Comparison of ENCODE assay signal across 16 cellular contexts in the genomic region with DNA sequence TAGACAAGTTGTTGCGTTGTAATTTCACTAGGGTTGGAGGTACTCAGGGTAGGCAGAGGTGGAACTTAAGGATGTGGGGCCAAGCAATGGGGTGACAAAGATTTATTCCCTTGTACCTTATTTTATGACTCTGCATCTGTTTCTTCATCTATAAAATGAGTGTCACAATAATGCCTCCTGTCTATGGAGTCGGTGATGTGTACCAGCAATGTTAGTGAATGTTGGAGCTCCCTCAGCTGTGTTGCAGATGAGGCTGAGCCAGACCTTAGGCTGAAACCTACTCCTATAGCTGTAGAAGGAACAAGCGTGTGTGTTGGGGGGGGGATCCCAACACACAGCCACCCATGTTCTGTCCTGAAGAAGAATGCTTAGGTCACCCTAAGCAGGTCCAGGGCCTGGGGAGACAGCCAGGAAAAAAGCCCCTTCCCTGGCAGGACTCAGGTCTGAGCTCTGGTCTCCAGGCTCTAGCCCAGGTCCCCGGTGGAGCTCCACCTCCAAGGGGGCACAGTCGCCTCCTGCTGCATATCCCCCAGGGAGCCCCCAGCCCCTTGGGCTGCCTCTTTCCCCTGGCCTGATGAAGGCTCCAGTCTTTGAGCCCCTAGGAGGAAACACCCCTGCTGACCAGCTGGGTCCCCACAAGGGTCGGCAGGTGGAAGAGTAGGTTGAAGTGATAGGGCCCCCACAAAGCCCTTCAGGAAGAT. TPM values are rescaled to one million over a fixed set of nuclear protein-coding genes. Genes with fewer than 3 reads are reported as not detected.
DNase-seq lines count a peak whose midpoint lies in the region; ATAC-seq and TF ChIP-seq lines count a peak whose summit lies in the region.
"Had no signal": no experiment of that assay in that cellular context is flagged by ENCODE, and none has a peak within 500 bp of the region (broad histone marks: within the 10 kb centered on the region; RNA-seq: fewer than 3 reads in every experiment).

No MANE protein-coding gene starts in this region.

- H3K27ac ChIP-seq in ascending aorta (peak overlapping the region; percentile 87 to 94), vagina (peak overlapping the region; percentile 62)

- intact Hi-C loops in ascending aorta (cut with DNase I): no loop called here
- intact Hi-C loops in vagina (cut with DNase I): loop anchor here (10.0 kb wide), 2 partner anchors 68 to 148 kb away; a partner anchor contains a TSS

- TF ChIP-seq POLR2A in vagina (IDR thresholded peaks at IDR 0.05): no peak

- no peaks in the 10 kb centered on the region for H3K9me3 ChIP-seq in ascending aorta
- no peaks in the 10 kb centered on the region for H3K9me3 ChIP-seq in vagina
- no peaks in the 10 kb centered on the region for H3K9me3 ChIP-seq in MG63
- H3K9me3 ChIP-seq: right atrium auricular region had no signal

- H3K4me1 ChIP-seq in ascending aorta (peaks cover 11 to 16% of the 10 kb centered on the region in 2 donors), vagina (peaks cover 13% of the 10 kb centered on the region)

- H3K27me3 ChIP-seq in ascending aorta: no peaks in the 10 kb centered on the region
- H3K27me3 ChIP-seq in vagina: no peaks in the 10 kb centered on the region
- no peaks in the 10 kb centered on the region for H3K27me3 ChIP-seq in MG63
- H3K27me3 ChIP-seq: right atrium auricular region had no signal

- no peaks in the 10 kb centered on the region for H3K9me3 Mint-ChIP-seq in stimulated activated naive CD8-positive, alpha-beta T cell treated with anti-CD3 and anti-CD28 coated beads, Interleukin-15, Interleukin-2, amounts not matched to agents 100 ng/mL and 50 ng/mL, for 24 hours
- no peaks in the 10 kb centered on the region for H3K9me3 Mint-ChIP-seq in stimulated activated naive CD8-positive, alpha-beta T cell treated with anti-CD3 and anti-CD28 coated beads, Interleukin-15, amount 100 ng/mL, for 72 hours
- H3K9me3 Mint-ChIP-seq in mesothelial cell of epicardium: no peaks in the 10 kb centered on the region
- H3K9me3 Mint-ChIP-seq: activated naive CD8-positive, alpha-beta T cell treated with anti-CD3 and anti-CD28 coated beads, Interleukin-2, amount 10 ng/mL, durations not matched to agents 7 days and 5 days; central memory CD8-positive, alpha-beta T cell had no signal

- no peak for ATAC-seq in stimulated activated naive CD8-positive, alpha-beta T cell treated with anti-CD3 and anti-CD28 coated beads, Interleukin-15, amount 100 ng/mL, for 72 hours
- ATAC-seq: K562 had no signal

- peaks cover 16% of the 10 kb centered on the region for H3K4me1 Mint-ChIP-seq in stimulated activated naive CD8-positive, alpha-beta T cell treated with anti-CD3 and anti-CD28 coated beads, Interleukin-15, Interleukin-2, amounts not matched to agents 100 ng/mL and 50 ng/mL, for 24 hours (ENCODE audit: low read depth)
- H3K4me1 Mint-ChIP-seq in stimulated activated naive CD8-positive, alpha-beta T cell treated with anti-CD3 and anti-CD28 coated beads, Interleukin-15, amount 100 ng/mL, for 72 hours: peaks cover 31% of the 10 kb centered on the region
- peaks cover 19% of the 10 kb centered on the region for H3K4me1 Mint-ChIP-seq in mesothelial cell of epicardium

- peaks cover 7% of the 10 kb centered on the region for H3K27me3 Mint-ChIP-seq in stimulated activated naive CD8-positive, alpha-beta T cell treated with anti-CD3 and anti-CD28 coated beads, Interleukin-15, Interleukin-2, amounts not matched to agents 100 ng/mL and 50 ng/mL, for 24 hours
- H3K27me3 Mint-ChIP-seq in stimulated activated naive CD8-positive, alpha-beta T cell treated with anti-CD3 and anti-CD28 coated beads, Interleukin-15, amount 100 ng/mL, for 72 hours: peaks cover 13% of the 10 kb centered on the region
- H3K27me3 Mint-ChIP-seq in mesothelial cell of epicardium (ENCODE audit: low read depth): peaks cover 2% of the 10 kb centered on the region

- H3K4me3 ChIP-seq in ascending aorta (no peak overlapping the region), vagina (no peak overlapping the region), MG63 (no peak overlapping the region)
- H3K4me3 ChIP-seq: K562, right atrium auricular region had no signal

- TF ChIP-seq CTCF in ascending aorta (IDR thresholded peaks at IDR 0.05) (no peak), mesothelial cell of epicardium (IDR thresholded peaks at IDR 0.05; ENCODE audit: unreplicated experiment) (no peak), vagina (IDR thresholded peaks at IDR 0.05) (no peak)

- DNase-seq in stimulated activated naive CD8-positive, alpha-beta T cell treated with anti-CD3 and anti-CD28 coated beads, Interleukin-15, amount 100 ng/mL, for 72 hours: no peak
- DNase-seq in ascending aorta (ENCODE audit: low spot score in 2 of 2) (no peak), mesothelial cell of epicardium (ENCODE audit: low spot score in 2 of 2, unreplicated experiment in 2 of 2) (no peak), vagina (ENCODE audit: extremely low spot score in 2 of 2) (no peak), NCI-H2171 treated with DMSO at 0.1 percent for 48 hours (lab: John Stamatoyannopoulos, UW) (no peak), germinal center (ENCODE audit: low spot score) (no peak), MG63 (no peak)
- DNase-seq: activated CD4-positive, CD25-positive, alpha-beta regulatory T cell; activated naive CD8-positive, alpha-beta T cell treated with anti-CD3 and anti-CD28 coated beads, Interleukin-2, amount 10 ng/mL, durations not matched to agents 7 days and 5 days; NCI-H1436 treated with DMSO at 0.1 percent for 48 hours; stimulated activated CD4-positive, alpha-beta T cell treated with anti-CD3 and anti-CD28 coated beads, Interleukin-4, amount 100 ng/mL, for 24 hours had no signal

- peaks cover 34% of the 10 kb centered on the region for H3K36me3 Mint-ChIP-seq in stimulated activated naive CD8-positive, alpha-beta T cell treated with anti-CD3 and anti-CD28 coated beads, Interleukin-15, Interleukin-2, amounts not matched to agents 100 ng/mL and 50 ng/mL, for 24 hours (ENCODE audit: low read depth)
- peaks cover 4% of the 10 kb centered on the region for H3K36me3 Mint-ChIP-seq in mesothelial cell of epicardium

- H3K4me3 Mint-ChIP-seq in stimulated activated naive CD8-positive, alpha-beta T cell treated with anti-CD3 and anti-CD28 coated beads, Interleukin-15, Interleukin-2, amounts not matched to agents 100 ng/mL and 50 ng/mL, for 24 hours: no peak overlapping the region
- no peak overlapping the region for H3K4me3 Mint-ChIP-seq in stimulated activated naive CD8-positive, alpha-beta T cell treated with anti-CD3 and anti-CD28 coated beads, Interleukin-15, amount 100 ng/mL, for 72 hours
- no peak overlapping the region for H3K4me3 Mint-ChIP-seq in mesothelial cell of epicardium
- H3K4me3 Mint-ChIP-seq: activated naive CD8-positive, alpha-beta T cell treated with anti-CD3 and anti-CD28 coated beads, Interleukin-2, amount 10 ng/mL, durations not matched to agents 7 days and 5 days; central memory CD8-positive, alpha-beta T cell had no signal

- H3K27ac Mint-ChIP-seq in stimulated activated naive CD8-positive, alpha-beta T cell treated with anti-CD3 and anti-CD28 coated beads, Interleukin-15, Interleukin-2, amounts not matched to agents 100 ng/mL and 50 ng/mL, for 24 hours: peak overlapping the region; percentile 16
- H3K27ac Mint-ChIP-seq in stimulated activated naive CD8-positive, alpha-beta T cell treated with anti-CD3 and anti-CD28 coated beads, Interleukin-15, amount 100 ng/mL, for 72 hours: no peak overlapping the region
- peak overlapping the region; percentile 21 for H3K27ac Mint-ChIP-seq in mesothelial cell of epicardium
- H3K27ac Mint-ChIP-seq: activated naive CD8-positive, alpha-beta T cell treated with anti-CD3 and anti-CD28 coated beads, Interleukin-2, amount 10 ng/mL, durations not matched to agents 7 days and 5 days had no signal

- no peaks in the 10 kb centered on the region for H3K36me3 ChIP-seq in ascending aorta
- H3K36me3 ChIP-seq in vagina: no peaks in the 10 kb centered on the region
- H3K36me3 ChIP-seq in MG63: peaks cover 53% of the 10 kb centered on the region
- H3K36me3 ChIP-seq: right atrium auricular region had no signal

RNA-seq across cellular contexts. Expression of a gene that starts 4.7 kb away (rescaled TPM):
- total RNA-seq in ascending aorta: not detected
- total RNA-seq in mesothelial cell of epicardium: 48.1 to 50.2 TPM (median 48.3 TPM) in 3 replicates
- total RNA-seq in vagina: 7.6 TPM
- total RNA-seq in MG63 (2014; rRNA removed; shearing (Covaris generic); ENCODE audit: low replicate concordance): 69.5 and 72.7 TPM in 2 replicates

RNA-seq across cellular contexts. Expression of a gene that starts 10.0 kb away (rescaled TPM):
- total RNA-seq in ascending aorta (not detected), mesothelial cell of epicardium (0.54 to 0.79 TPM in 2 of 3 replicates, not detected in the other), vagina (not detected)
- total RNA-seq in MG63 (2014; rRNA removed; shearing (Covaris generic); ENCODE audit: low replicate concordance): not detected in 2 replicates
- total RNA-seq: activated naive CD8-positive, alpha-beta T cell treated with anti-CD3 and anti-CD28 coated beads, Interleukin-2, amount 10 ng/mL, durations not matched to agents 7 days and 5 days; epithelial cell of proximal tubule; K562 had no signal

RNA-seq across cellular contexts. Expression of a gene that starts 16.5 kb away (rescaled TPM):
- 182 TPM for total RNA-seq in ascending aorta
- 15.8 to 21.0 TPM (median 17.3 TPM) in 3 replicates for total RNA-seq in mesothelial cell of epicardium
- 145 TPM for total RNA-seq in vagina
- total RNA-seq in MG63 (2014; rRNA removed; shearing (Covaris generic); ENCODE audit: low replicate concordance): 55.6 and 74.9 TPM in 2 replicates

RNA-seq across cellular contexts. Expression of a gene that starts 25.3 kb away (rescaled TPM):
- total RNA-seq in ascending aorta: 4.6 TPM
- 25.9 to 28.9 TPM (median 26.5 TPM) in 3 replicates for total RNA-seq in mesothelial cell of epicardium
- 33.6 TPM for total RNA-seq in vagina
- total RNA-seq in MG63 (2014; rRNA removed; shearing (Covaris generic); ENCODE audit: low replicate concordance): 50.3 and 70.0 TPM in 2 replicates

RNA-seq across cellular contexts. Expression of a gene that starts 25.4 kb away (rescaled TPM):
- total RNA-seq in ascending aorta: not detected
- 0.45 TPM in 1 of 3 replicates, not detected in the others for total RNA-seq in mesothelial cell of epicardium
- total RNA-seq in vagina: not detected
- total RNA-seq in MG63 (2014; rRNA removed; shearing (Covaris generic); ENCODE audit: low replicate concordance): 0.59 TPM in 1 of 2 replicates, not detected in the other
- total RNA-seq: activated naive CD8-positive, alpha-beta T cell treated with anti-CD3 and anti-CD28 coated beads, Interleukin-2, amount 10 ng/mL, durations not matched to agents 7 days and 5 days; K562 had no signal

Comparison
In these comparisons a context has a peak if more than half of its experiments do, and no peak if none do; other contexts are left out.
1. H3K27ac Mint-ChIP-seq: peak in stimulated activated naive CD8-positive, alpha-beta T cell treated with anti-CD3 and anti-CD28 coated beads, Interleukin-15, Interleukin-2, amounts not matched to agents 100 ng/mL and 50 ng/mL, for 24 hours (single experiment) and mesothelial cell of epicardium (single experiment); none in stimulated activated naive CD8-positive, alpha-beta T cell treated with anti-CD3 and anti-CD28 coated beads, Interleukin-15, amount 100 ng/mL, for 72 hours (0 of 2).